In the genomic region with DNA sequence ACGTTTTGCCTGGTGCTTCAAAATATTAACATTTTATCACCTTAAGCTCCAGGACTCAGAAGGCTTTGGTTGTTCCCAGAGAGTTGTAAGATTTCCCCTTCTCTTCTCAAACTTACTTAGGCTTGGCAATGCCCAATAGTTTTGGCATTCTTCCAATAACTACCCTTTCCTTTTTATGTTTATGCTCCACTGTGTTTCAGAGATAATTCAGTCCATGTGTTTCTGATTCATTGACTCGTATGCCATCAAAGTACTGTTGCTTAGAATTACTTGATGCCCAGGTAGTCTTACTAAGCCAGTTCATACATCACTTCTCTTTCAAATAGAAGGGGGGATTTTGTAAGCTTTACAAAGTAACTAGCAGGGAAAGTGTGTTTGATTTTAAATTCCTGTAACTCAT, we compare ENCODE assay signal across 14 cellular contexts.
A peak's percentile ranks its signal among the peaks of the same experiment; 100 is the strongest.
DNase-seq lines count a peak whose midpoint lies in the region; TF ChIP-seq lines count a peak whose summit lies in the region.
"Had no signal": no experiment of that assay in that cellular context is flagged by ENCODE, and none has a peak within 500 bp of the region (broad histone marks: within the 10 kb centered on the region; RNA-seq: fewer than 3 reads in every experiment).

No MANE protein-coding gene starts in this region.

- no peaks in the 10 kb centered on the region for H3K9me3 Mint-ChIP-seq in Calu3 (ENCODE audit: low read depth, unreplicated experiment)
- H3K9me3 Mint-ChIP-seq in T-helper 2 cell treated with Interferon-gamma antibody and Interleukin-4, amounts not matched to agents 5 μg/mL and 100 μg/mL, for 36 hours: peaks cover 15% of the 10 kb centered on the region

- TF ChIP-seq EP300 in SK-N-SH (IDR thresholded peaks at IDR 0.05; ENCODE audit: borderline replicate concordance in 1 of 2, low read depth in 1 of 2, low read length in 1 of 2): no peak

- no peak overlapping the region for H3K14ac ChIP-seq in trophoblast cell (ENCODE audit: low read length)

- no peak overlapping the region for H4K91ac ChIP-seq in trophoblast cell (ENCODE audit: low read depth, low read length)

- DNase-seq in Calu3 (no peak), H4 (ENCODE audit: low spot score) (peak; percentile 58), SK-N-SH (peak; percentile 45), fibroblast of the aortic adventitia (ENCODE audit: low read depth) (peak; percentile 9), NCI-H2227 treated with DMSO at 0.1 percent for 48 hours (lab: John Stamatoyannopoulos, UW) (no peak), NCI-H1436 treated with DMSO at 0.1 percent for 48 hours (lab: John Stamatoyannopoulos, UW) (no peak), trophoblast cell (no peak)
- DNase-seq in T-helper 2 cell treated with Interferon-gamma antibody and Interleukin-4, amounts not matched to agents 5 μg/mL and 100 μg/mL, for 36 hours (ENCODE audit: low spot score): no peak
- DNase-seq: DMS79 treated with DMSO at 0.1 percent for 48 hours, NCI-H2081 treated with DMSO at 0.1 percent for 48 hours, SHP77 treated with DMSO at 0.1 percent for 48 hours had no signal

- no peaks in the 10 kb centered on the region for H3K9me3 ChIP-seq in SK-N-SH
- H3K9me3 ChIP-seq in trophoblast cell (ENCODE audit: insufficient read depth, low read depth, low read length): no peaks in the 10 kb centered on the region
- H3K9me3 ChIP-seq: BLaER1 treated with 17β-estradiol and CSF1 and Interleukin-3, amounts not matched to agents 10 nM and 100 nM had no signal

- H3K4me3 ChIP-seq in SK-N-SH (ENCODE audit: low read depth in 2 of 2, low read length in 1 of 2) (no peak overlapping the region), fibroblast of the aortic adventitia (ENCODE audit: low read depth, low read length) (no peak overlapping the region), trophoblast cell (ENCODE audit: low read depth, low read length) (no peak overlapping the region)
- H3K4me3 ChIP-seq: BLaER1 treated with 17β-estradiol and CSF1 and Interleukin-3, amounts not matched to agents 10 nM and 100 nM; K562 had no signal

- no peak overlapping the region for H3K4ac ChIP-seq in trophoblast cell (ENCODE audit: low read depth, low read length)

- H3K9ac ChIP-seq in SK-N-SH (no peak overlapping the region), trophoblast cell (ENCODE audit: low read length) (no peak overlapping the region)
- H3K9ac ChIP-seq: BLaER1 treated with 17β-estradiol and CSF1 and Interleukin-3, amounts not matched to agents 10 nM and 100 nM had no signal

- no peak overlapping the region for H4K8ac ChIP-seq in trophoblast cell (ENCODE audit: low read depth, low read length)

- WGBS in SK-N-SH (ENCODE audit: low lambda C conversion rate): 13% methylated on average over 2 of the region's 2 CpGs
- no CpG with 5 or more reads among the region's 2 CpGs for whole genome bisulfite sequencing in trophoblast cell (ENCODE audit: extremely low coverage, insufficient coverage, insufficient read length)

- H2BK120ac ChIP-seq in trophoblast cell (ENCODE audit: insufficient read depth, low read length, poor library complexity): no peak overlapping the region

- H3K9me2 ChIP-seq in SK-N-SH: no peaks in the 10 kb centered on the region

- intact Hi-C loops in Calu3 (cut with micrococcal nuclease; ENCODE audit: unreplicated experiment): no loop called here

- H3K36me3 Mint-ChIP-seq in Calu3 (ENCODE audit: insufficient read depth, unreplicated experiment): no peaks in the 10 kb centered on the region
- no peaks in the 10 kb centered on the region for H3K36me3 Mint-ChIP-seq in T-helper 2 cell treated with Interferon-gamma antibody and Interleukin-4, amounts not matched to agents 5 μg/mL and 100 μg/mL, for 36 hours (ENCODE audit: low read depth)

- peaks cover 15% of the 10 kb centered on the region for H3K4me1 Mint-ChIP-seq in Calu3 (ENCODE audit: low read depth, unreplicated experiment)
- H3K4me1 Mint-ChIP-seq in T-helper 2 cell treated with Interferon-gamma antibody and Interleukin-4, amounts not matched to agents 5 μg/mL and 100 μg/mL, for 36 hours (ENCODE audit: low read depth): no peaks in the 10 kb centered on the region

- H2BK12ac ChIP-seq in trophoblast cell (ENCODE audit: low read length): no peak overlapping the region

- no peak overlapping the region for H2AFZ ChIP-seq in SK-N-SH (ENCODE audit: low read depth)
- no peak overlapping the region for H2AFZ ChIP-seq in trophoblast cell (ENCODE audit: insufficient read depth, low read length, poor library complexity)

- H2AK5ac ChIP-seq in trophoblast cell (ENCODE audit: low read length): no peak overlapping the region

- H3K79me2 ChIP-seq in SK-N-SH (ENCODE audit: insufficient read depth) (no peaks in the 10 kb centered on the region), trophoblast cell (ENCODE audit: control insufficient read depth, insufficient read depth, low read length, poor library complexity) (no peaks in the 10 kb centered on the region)

- H3K18ac ChIP-seq in trophoblast cell (ENCODE audit: low read length): no peak overlapping the region

- H3K27ac Mint-ChIP-seq in Calu3 (ENCODE audit: unreplicated experiment): peak overlapping the region; percentile 14
- no peak overlapping the region for H3K27ac Mint-ChIP-seq in T-helper 2 cell treated with Interferon-gamma antibody and Interleukin-4, amounts not matched to agents 5 μg/mL and 100 μg/mL, for 36 hours

- no peak for TF ChIP-seq RAD21 in SK-N-SH (IDR thresholded peaks at IDR 0.05; ENCODE audit: low read length)

- no peaks in the 10 kb centered on the region for H3K27me3 Mint-ChIP-seq in Calu3 (ENCODE audit: unreplicated experiment)
- no peaks in the 10 kb centered on the region for H3K27me3 Mint-ChIP-seq in T-helper 2 cell treated with Interferon-gamma antibody and Interleukin-4, amounts not matched to agents 5 μg/mL and 100 μg/mL, for 36 hours (ENCODE audit: low read depth)

- CTCF ChIA-PET in Calu3 (lab: Charles Lee) (no interaction called here), SK-N-SH (lab: Yijun Ruan, JAX) (interaction anchor here (0.6 to 0.9 kb wide), 3 partner anchors 10 to 980 kb away, joined by 3 read pairs; no protein-coding TSS in a partner anchor)

- no TSS peak for BruUV-seq in Calu3 (replicated peaks; lab: Mats Ljungman, UMichigan)

- TF ChIP-seq CTCF in Calu3 (IDR thresholded peaks at IDR 0.05; ENCODE audit: unreplicated experiment) (no peak), SK-N-SH (IDR thresholded peaks at IDR 0.05) (no peak), fibroblast of the aortic adventitia (IDR thresholded peaks at IDR 0.05; ENCODE audit: insufficient read depth, low read length) (no peak)

- no peaks in the 10 kb centered on the region for H3K79me1 ChIP-seq in trophoblast cell (ENCODE audit: low read length)

- no peak overlapping the region for H4K12ac ChIP-seq in trophoblast cell (ENCODE audit: low read depth, low read length)

- H3K36me3 ChIP-seq in SK-N-SH (replicated peaks in 1 of 2; ENCODE audit: control insufficient read depth in 1 of 2, insufficient read depth in 2 of 2, low read length in 1 of 2): no peaks in the 10 kb centered on the region
- H3K36me3 ChIP-seq in trophoblast cell (ENCODE audit: control insufficient read depth in 1 of 2, insufficient read depth in 2 of 2, low read length in 2 of 2): no peaks in the 10 kb centered on the region
- H3K36me3 ChIP-seq: BLaER1 treated with 17β-estradiol and CSF1 and Interleukin-3, amounts not matched to agents 10 nM and 100 nM had no signal

- H3K23ac ChIP-seq in trophoblast cell (ENCODE audit: low read length): no peak overlapping the region

- H3K27me3 ChIP-seq in SK-N-SH (ENCODE audit: insufficient read depth): no peaks in the 10 kb centered on the region
- no peaks in the 10 kb centered on the region for H3K27me3 ChIP-seq in trophoblast cell (ENCODE audit: insufficient read depth, low read length)
- H3K27me3 ChIP-seq: BLaER1 treated with 17β-estradiol and CSF1 and Interleukin-3, amounts not matched to agents 10 nM and 100 nM had no signal

- H3K4me1 ChIP-seq in SK-N-SH (ENCODE audit: control insufficient read depth in 1 of 2, insufficient read depth in 2 of 2, low read depth in 1 of 2, low read length in 1 of 2) (no peaks in the 10 kb centered on the region; a peak in 2 of 4 replicates), trophoblast cell (ENCODE audit: control insufficient read depth in 1 of 2, insufficient read depth in 2 of 2, low read length in 2 of 2) (no peaks in the 10 kb centered on the region)

- POLR2A ChIA-PET in SK-N-SH (lab: Yijun Ruan, JAX): no interaction called here

- H2BK5ac ChIP-seq in trophoblast cell (ENCODE audit: low read depth, low read length, poor library complexity): no peak overlapping the region

- no peaks in the 10 kb centered on the region for H4K20me1 ChIP-seq in SK-N-SH (ENCODE audit: insufficient read depth)
- H4K20me1 ChIP-seq: BLaER1 treated with 17β-estradiol and CSF1 and Interleukin-3, amounts not matched to agents 10 nM and 100 nM had no signal

- H3K4me3 Mint-ChIP-seq in Calu3 (ENCODE audit: low read depth, unreplicated experiment): no peak overlapping the region
- H3K4me3 Mint-ChIP-seq in T-helper 2 cell treated with Interferon-gamma antibody and Interleukin-4, amounts not matched to agents 5 μg/mL and 100 μg/mL, for 36 hours: no peak overlapping the region

- no peak overlapping the region for H3K4me2 ChIP-seq in SK-N-SH
- H3K4me2 ChIP-seq in trophoblast cell (ENCODE audit: low read length): no peak overlapping the region
- H3K4me2 ChIP-seq: BLaER1 treated with 17β-estradiol and CSF1 and Interleukin-3, amounts not matched to agents 10 nM and 100 nM had no signal

- H3F3A ChIP-seq in SK-N-SH (replicated peaks; ENCODE audit: insufficient read depth): no peaks in the 10 kb centered on the region

- no peak overlapping the region for H3K27ac ChIP-seq in SK-N-SH (ENCODE audit: low read depth in 2 of 2, low read length in 1 of 2)
- H3K27ac ChIP-seq in trophoblast cell (ENCODE audit: low read depth, low read length): no peak overlapping the region
- H3K27ac ChIP-seq: BLaER1 treated with 17β-estradiol and CSF1 and Interleukin-3, amounts not matched to agents 10 nM and 100 nM; HL-60 had no signal

Comparison
In these comparisons a context has a peak if more than half of its experiments do, and no peak if none do; other contexts are left out.
1. DNase-seq: peak in H4 (single experiment), SK-N-SH (single experiment) and fibroblast of the aortic adventitia (single experiment); none in Calu3 (single experiment), T-helper 2 cell treated with Interferon-gamma antibody and Interleukin-4, amounts not matched to agents 5 μg/mL and 100 μg/mL, for 36 hours (single experiment), NCI-H2227 treated with DMSO at 0.1 percent for 48 hours (single experiment), NCI-H1436 treated with DMSO at 0.1 percent for 48 hours (single experiment) and trophoblast cell (0 of 2).